12 cellular contexts compared by ENCODE assay signal in genomic region chr4:44916406-44916805, GRCh38.
DNase-seq lines count a peak whose midpoint lies in the region; ATAC-seq and TF ChIP-seq lines count a peak whose summit lies in the region.
"Had no signal": no experiment of that assay in that cellular context is flagged by ENCODE, and none has a peak within 500 bp of the region (broad histone marks: within the 10 kb centered on the region; RNA-seq: fewer than 3 reads in every experiment).

No MANE protein-coding gene starts in this region.

- H3K4me1 ChIP-seq in Loucy (ENCODE audit: insufficient read depth, low read length, poor library complexity, severe bottlenecking) = no peaks in the 10 kb centered on the region

- H3K9ac ChIP-seq in Loucy (ENCODE audit: low read depth, low read length, poor library complexity, severe bottlenecking) = peak overlapping the region; percentile 51

- peak overlapping the region; percentile 98 for H2AFZ ChIP-seq in Loucy (ENCODE audit: low read length)

- H3K27me3 Mint-ChIP-seq in nephron (ENCODE audit: low read depth) = no peaks in the 10 kb centered on the region

- H3K4me3 ChIP-seq in Loucy (ENCODE audit: low read length, poor library complexity, severe bottlenecking) (peak overlapping the region; percentile 79), cardiac fibroblast (replicated peaks in 1 of 2; ENCODE audit: low read depth in 2 of 2, low read length in 2 of 2) (peak overlapping the region; percentile 2 to 16)

- ATAC-seq in GM19455 (IDR thresholded peaks at IDR 0.05; ENCODE audit: unreplicated experiment) = no peak

- no peaks in the 10 kb centered on the region for H3K36me3 Mint-ChIP-seq in nephron (ENCODE audit: low read depth)

- H3K9me3 ChIP-seq in Loucy (ENCODE audit: insufficient read depth, low read depth, low read length) = no peaks in the 10 kb centered on the region

- H3K27ac Mint-ChIP-seq in nephron = peak overlapping the region in 2 of 3 experiments; percentile 22 to 53
- H3K27ac Mint-ChIP-seq: T-helper 1 cell treated with Interleukin-12 subunit alpha and Interleukin-12 subunit beta and Interleukin-4 antibody, amounts not matched to agents 30 μg/mL and 1 μg/mL, for 36 hours had no signal

- H3F3A ChIP-seq in Loucy (ENCODE audit: low read depth) = no peaks in the 10 kb centered on the region

- peak overlapping the region in 2 of 3 experiments; percentile 3 to 11 for H3K4me3 Mint-ChIP-seq in nephron
- H3K4me3 Mint-ChIP-seq: T-helper 1 cell treated with Interleukin-12 subunit alpha and Interleukin-12 subunit beta and Interleukin-4 antibody, amounts not matched to agents 30 μg/mL and 1 μg/mL, for 36 hours had no signal

- TF ChIP-seq CTCF in Loucy (conservative IDR thresholded peaks at IDR 0.05; ENCODE audit: low read length) (no peak), cardiac fibroblast (IDR thresholded peaks at IDR 0.05; ENCODE audit: low read depth, low read length) (no peak), nephron (IDR thresholded peaks at IDR 0.05; ENCODE audit: unreplicated experiment in 3 of 3) (no peak)

- H3K4me1 Mint-ChIP-seq in nephron = peaks cover 7% of the 10 kb centered on the region

- H3K79me2 ChIP-seq in Loucy (ENCODE audit: insufficient read depth, low read length) = no peaks in the 10 kb centered on the region

- H3K9me3 Mint-ChIP-seq in nephron = no peaks in the 10 kb centered on the region
- H3K9me3 Mint-ChIP-seq: T-helper 1 cell treated with Interleukin-12 subunit alpha and Interleukin-12 subunit beta and Interleukin-4 antibody, amounts not matched to agents 30 μg/mL and 1 μg/mL, for 36 hours had no signal

- H3K4me2 ChIP-seq in Loucy (ENCODE audit: low read depth, low read length, poor library complexity, severe bottlenecking) = peak overlapping the region; percentile 68

- H3K36me3 ChIP-seq in Loucy (ENCODE audit: insufficient read depth, low read length) = no peaks in the 10 kb centered on the region

- peak; percentile 69 for DNase-seq in DMS53 treated with DMSO at 0.1 percent for 48 hours (lab: John Stamatoyannopoulos, UW; ENCODE audit: unreplicated experiment)
- DNase-seq in cardiac fibroblast (ENCODE audit: low read depth in 2 of 2) = peak; percentile 27 to 33
- no peak for DNase-seq in DMS79 treated with DMSO at 0.1 percent for 48 hours (lab: John Stamatoyannopoulos, UW)
- no peak for DNase-seq in NCI-H345 treated with DMSO at 0.1 percent for 48 hours (lab: John Stamatoyannopoulos, UW; ENCODE audit: unreplicated experiment)
- DNase-seq in CD1c-positive myeloid dendritic cell (ENCODE audit: extremely low spot score) = no peak
- DNase-seq: amygdala, GOT3, IMR-90 had no signal

- H3K9me2 ChIP-seq in Loucy (replicated peaks; ENCODE audit: low read depth, low read length) = no peaks in the 10 kb centered on the region

- H3K27me3 ChIP-seq in Loucy (ENCODE audit: insufficient read depth, low read length, poor library complexity, severe bottlenecking) = no peaks in the 10 kb centered on the region

- H4K20me1 ChIP-seq in Loucy (ENCODE audit: insufficient read depth, low read length, poor library complexity, severe bottlenecking) = no peaks in the 10 kb centered on the region

Comparison
In these comparisons a context has a peak if more than half of its experiments do, and no peak if none do; other contexts are left out.
1. DNase-seq: peak in DMS53 treated with DMSO at 0.1 percent for 48 hours (single experiment) and cardiac fibroblast (2 of 2); none in DMS79 treated with DMSO at 0.1 percent for 48 hours (single experiment), NCI-H345 treated with DMSO at 0.1 percent for 48 hours (single experiment) and CD1c-positive myeloid dendritic cell (single experiment).